8 cellular contexts compared by ENCODE assay signal in the genomic region with DNA sequence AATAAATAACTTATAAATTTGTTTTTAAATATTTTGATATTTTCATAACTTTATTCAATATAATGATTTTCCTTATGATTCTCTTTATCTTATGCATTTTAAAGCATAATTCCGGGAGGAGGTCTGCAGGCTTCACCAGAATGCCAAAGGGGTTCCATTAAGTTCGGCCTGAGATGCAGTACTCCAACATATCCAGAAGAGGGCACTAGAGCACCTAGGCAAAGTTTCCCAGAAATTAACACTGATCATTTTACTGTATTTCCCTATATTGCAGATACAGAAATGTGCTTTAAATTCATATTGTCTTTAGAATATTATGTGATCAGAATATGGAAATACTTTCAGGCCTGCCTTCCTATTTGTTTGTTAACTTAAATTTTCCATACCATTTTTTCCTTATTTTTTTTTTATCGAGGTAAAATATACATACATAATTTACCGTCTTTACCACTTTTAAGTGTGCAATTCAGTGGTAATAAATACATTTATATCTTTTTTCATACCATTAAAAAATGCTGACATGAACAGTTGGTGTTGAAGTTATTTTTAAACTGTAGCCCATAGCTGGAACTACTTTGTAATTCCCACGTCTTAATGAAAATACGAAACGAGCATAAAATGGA. TPM values are rescaled to one million over a fixed set of nuclear protein-coding genes. Genes with fewer than 3 reads are reported as not detected.
DNase-seq lines count a peak whose midpoint lies in the region; ATAC-seq and TF ChIP-seq lines count a peak whose summit lies in the region.

No MANE protein-coding gene starts in this region.

- ATAC-seq in left lobe of liver (peak; percentile 97), thoracic aorta (ENCODE audit: insufficient number of reproducible peaks, low FRiP score, low read depth) (no peak)

- H3K27me3 ChIP-seq in SJCRH30: no peaks in the 10 kb centered on the region
- H3K27me3 ChIP-seq in thoracic aorta (replicated peaks; ENCODE audit: insufficient read depth): no peaks in the 10 kb centered on the region

- H3K36me3 ChIP-seq in SJCRH30 (no peaks in the 10 kb centered on the region), thoracic aorta (no peaks in the 10 kb centered on the region)

- peak; percentile 33 to 40 for DNase-seq in activated CD8-positive, alpha-beta memory T cell treated with anti-CD3 and anti-CD28 coated beads for 4 hours (ENCODE audit: low read depth in 2 of 2)
- no peak for DNase-seq in activated CD8-positive, alpha-beta memory T cell treated with anti-CD3 and anti-CD28 coated beads for 24 hours
- DNase-seq in SJCRH30: peak; percentile 20 to 71
- peak; percentile 58 for DNase-seq in central memory CD4-positive, alpha-beta T cell
- DNase-seq in left lobe of liver (ENCODE audit: low spot score): no peak
- DNase-seq in thoracic aorta (ENCODE audit: low spot score): no peak
- no peak for DNase-seq in GOT3 (lab: John Stamatoyannopoulos, UW)

- H3K4me1 ChIP-seq in SJCRH30: no peaks in the 10 kb centered on the region
- no peaks in the 10 kb centered on the region for H3K4me1 ChIP-seq in thoracic aorta (ENCODE audit: control insufficient read depth in 1 of 2, low read depth in 2 of 2)

- H3K9me3 ChIP-seq in SJCRH30 (replicated peaks) (no peaks in the 10 kb centered on the region), thoracic aorta (no peaks in the 10 kb centered on the region)

- TF ChIP-seq CTCF in LNCAP (IDR thresholded peaks at IDR 0.05): peak; percentile 85
- TF ChIP-seq CTCF in thoracic aorta (IDR thresholded peaks at IDR 0.05): peak; percentile 96

- H3K4me3 ChIP-seq in SJCRH30 (no peak overlapping the region), thoracic aorta (no peak overlapping the region)

- H3K27ac ChIP-seq in SJCRH30 (no peak overlapping the region), thoracic aorta (no peak overlapping the region)

RNA-seq across cellular contexts. Expression of a gene that starts 58.9 kb away (rescaled TPM):
- total RNA-seq in SJCRH30 (2014; rRNA removed; shearing (Covaris generic)): 99.4 and 104 TPM in 2 replicates
- total RNA-seq in left lobe of liver: 90.8 TPM
- total RNA-seq in thoracic aorta: 100 to 1,000 TPM in 1 of 2 donors, 10 to 100 TPM in 1; 92.9 to 107 TPM

Comparison
In these comparisons a context has a peak if more than half of its experiments do, and no peak if none do; other contexts are left out.
1. DNase-seq: peak in activated CD8-positive, alpha-beta memory T cell treated with anti-CD3 and anti-CD28 coated beads for 4 hours (2 of 2), SJCRH30 (2 of 2) and central memory CD4-positive, alpha-beta T cell (single experiment); none in activated CD8-positive, alpha-beta memory T cell treated with anti-CD3 and anti-CD28 coated beads for 24 hours (single experiment), left lobe of liver (single experiment), thoracic aorta (single experiment) and GOT3 (single experiment).